ENCODE assay signal across 8 cellular contexts in genomic region chr2:25228848-25229674, GRCh38.
DNase-seq lines count a peak whose midpoint lies in the region; ATAC-seq and TF ChIP-seq lines count a peak whose summit lies in the region.

No MANE protein-coding gene starts in this region.

- no peaks in the 10 kb centered on the region for H3K9me3 ChIP-seq in Caco-2
- H3K9me3 ChIP-seq in neuronal stem cell (replicated peaks in 1 of 2; ENCODE audit: control insufficient read depth in 2 of 2, insufficient read depth in 1 of 2, low read depth in 1 of 2, low read length in 2 of 2), result no peaks in the 10 kb centered on the region

- peak overlapping the region; percentile 46 for H3K27ac ChIP-seq in neuronal stem cell (replicated peaks; ENCODE audit: low read length)

- no peak overlapping the region for H2BK5ac ChIP-seq in neuronal stem cell (ENCODE audit: low read length)

- CTCF ChIA-PET in Caco-2 (lab: Charles Lee), result interaction anchor here (0.5 to 3.0 kb wide), 15 partner anchors 10 to 1475 kb away, joined by 3 to 23 read pairs (median 4); partner anchors contain the start of genes CENPO, POMC and PTRHD1

- H3K27me3 ChIP-seq in Caco-2 (replicated peaks; ENCODE audit: control insufficient read depth, insufficient read depth, low read length) (no peaks in the 10 kb centered on the region), neuronal stem cell (ENCODE audit: control insufficient read depth in 3 of 3, insufficient read depth in 3 of 3, low read depth in 1 of 3, low read length in 3 of 3) (no peaks in the 10 kb centered on the region)

- TF ChIP-seq CTCF in Caco-2 (IDR thresholded peaks at IDR 0.05; ENCODE audit: insufficient read depth in 1 of 2, low read depth in 1 of 2, low read length in 1 of 2, severe bottlenecking in 1 of 2, unreplicated experiment in 1 of 2) (peak; percentile 64 to 87), WI38 (IDR thresholded peaks at IDR 0.05; ENCODE audit: low read depth, low read length) (peak; percentile 84)

- peak overlapping the region; percentile 19 for H4K8ac ChIP-seq in neuronal stem cell (ENCODE audit: low read depth, low read length)

- peak overlapping the region; percentile 78 for H2AK5ac ChIP-seq in neuronal stem cell (ENCODE audit: low read depth, low read length)

- DNase-seq in Caco-2, result peak; percentile 85
- DNase-seq in H4 (ENCODE audit: low spot score), result peak; percentile 64
- peak; percentile 84 for DNase-seq in NCI-H2227 (lab: John Stamatoyannopoulos, UW; ENCODE audit: unreplicated experiment)
- peak; percentile 67 for DNase-seq in fibroblast of the conjunctiva (ENCODE audit: low read depth)
- peak; percentile 79 for DNase-seq in neuronal stem cell (ENCODE audit: low spot score)
- no peak for DNase-seq in activated T-helper 2 cell treated with anti-CD3 and anti-CD28 coated beads, Interferon-gamma antibody, Interleukin-2, Interleukin-4, amounts not matched to agents 10 μg/mL and 5 μg/mL and 100 μg/mL, durations not matched to agents 14 hours and 24 hours and 36 hours (ENCODE audit: low spot score)

- peak overlapping the region; percentile 26 for H3K4me2 ChIP-seq in neuronal stem cell (ENCODE audit: insufficient read depth, low read length, poor library complexity, severe bottlenecking)

- peak overlapping the region; percentile 70 for H3K9ac ChIP-seq in neuronal stem cell (ENCODE audit: low read depth, low read length, poor library complexity)

- no peak overlapping the region for H2BK12ac ChIP-seq in neuronal stem cell (ENCODE audit: low read length)

- H3K18ac ChIP-seq in neuronal stem cell (ENCODE audit: low read length), result peak overlapping the region; percentile 88

- H3K14ac ChIP-seq in neuronal stem cell (ENCODE audit: low read length), result no peak overlapping the region

- WGBS in neuronal stem cell (ENCODE audit: extremely low coverage in 2 of 2, insufficient read length in 2 of 2, insufficient replicate concordance in 1 of 2), 2 donors, result no CpG with 5 or more reads among the region's 19 CpGs

- no peak for ATAC-seq in HG02852 (IDR thresholded peaks at IDR 0.05; ENCODE audit: unreplicated experiment)

- H3K4me1 ChIP-seq in Caco-2, result no peaks in the 10 kb centered on the region
- H3K4me1 ChIP-seq in neuronal stem cell (ENCODE audit: control insufficient read depth in 2 of 2, insufficient read depth in 1 of 2, low read depth in 1 of 2, low read length in 2 of 2), result peaks cover 6 to 7% of the 10 kb centered on the region in 2 donors

- BruUV-seq in Caco-2 (replicated peaks; lab: Mats Ljungman, UMichigan), result no TSS peak

- H3K36me3 ChIP-seq in Caco-2 (ENCODE audit: control insufficient read depth, insufficient read depth, low read length) (no peaks in the 10 kb centered on the region), neuronal stem cell (replicated peaks in 1 of 2; ENCODE audit: control insufficient read depth in 2 of 2, insufficient read depth in 2 of 2, low read length in 2 of 2) (peaks cover 13 to 30% of the 10 kb centered on the region in 2 donors)

- intact Hi-C loops in Caco-2 (cut with micrococcal nuclease; ENCODE audit: unreplicated experiment), result no loop called here
- intact Hi-C loops in activated T-helper 2 cell treated with anti-CD3 and anti-CD28 coated beads, Interferon-gamma antibody, Interleukin-2, Interleukin-4, amounts not matched to agents 10 μg/mL and 5 μg/mL and 100 μg/mL, durations not matched to agents 14 hours and 24 hours and 36 hours (cut with micrococcal nuclease), result no loop called here

- peak overlapping the region; percentile 27 for H2AFZ ChIP-seq in neuronal stem cell (ENCODE audit: low read length)

- no peak overlapping the region for H3K23ac ChIP-seq in neuronal stem cell (ENCODE audit: low read depth, low read length, poor library complexity)

- peaks cover 7% of the 10 kb centered on the region for H3K4me1 Mint-ChIP-seq in Caco-2 (ENCODE audit: low read depth, unreplicated experiment)
- H3K4me1 Mint-ChIP-seq in activated T-helper 2 cell treated with anti-CD3 and anti-CD28 coated beads, Interferon-gamma antibody, Interleukin-2, Interleukin-4, amounts not matched to agents 10 μg/mL and 5 μg/mL and 100 μg/mL, durations not matched to agents 14 hours and 24 hours and 36 hours (ENCODE audit: low read depth), result peaks cover 16% of the 10 kb centered on the region

- H3K79me1 ChIP-seq in neuronal stem cell (ENCODE audit: low read depth, low read length), result no peaks in the 10 kb centered on the region

- POLR2A ChIA-PET in Caco-2 (lab: Charles Lee), result interaction anchor here (0.6 kb wide), 1 partner anchor 265 kb away, joined by 3 read pairs; no protein-coding TSS in a partner anchor

- H3K36me3 Mint-ChIP-seq in Caco-2 (ENCODE audit: insufficient read depth, unreplicated experiment), result peaks cover 11% of the 10 kb centered on the region
- H3K36me3 Mint-ChIP-seq in activated T-helper 2 cell treated with anti-CD3 and anti-CD28 coated beads, Interferon-gamma antibody, Interleukin-2, Interleukin-4, amounts not matched to agents 10 μg/mL and 5 μg/mL and 100 μg/mL, durations not matched to agents 14 hours and 24 hours and 36 hours (ENCODE audit: low read depth), result peaks cover 30% of the 10 kb centered on the region

- no peaks in the 10 kb centered on the region for H3K9me3 Mint-ChIP-seq in Caco-2 (ENCODE audit: unreplicated experiment)
- no peaks in the 10 kb centered on the region for H3K9me3 Mint-ChIP-seq in activated T-helper 2 cell treated with anti-CD3 and anti-CD28 coated beads, Interferon-gamma antibody, Interleukin-2, Interleukin-4, amounts not matched to agents 10 μg/mL and 5 μg/mL and 100 μg/mL, durations not matched to agents 14 hours and 24 hours and 36 hours

- peak overlapping the region; percentile 65 for H2BK15ac ChIP-seq in neuronal stem cell (ENCODE audit: low read length)

- no peak overlapping the region for H2BK120ac ChIP-seq in neuronal stem cell (ENCODE audit: low read depth, low read length)

- no peak overlapping the region for H3K27ac Mint-ChIP-seq in Caco-2 (ENCODE audit: unreplicated experiment)
- H3K27ac Mint-ChIP-seq in activated T-helper 2 cell treated with anti-CD3 and anti-CD28 coated beads, Interferon-gamma antibody, Interleukin-2, Interleukin-4, amounts not matched to agents 10 μg/mL and 5 μg/mL and 100 μg/mL, durations not matched to agents 14 hours and 24 hours and 36 hours, result no peak overlapping the region

- H3K4me3 ChIP-seq in Caco-2 (ENCODE audit: low read depth, low read length), result no peak overlapping the region
- no peak overlapping the region for H3K4me3 ChIP-seq in WI38 (ENCODE audit: low read depth, low read length)
- H3K4me3 ChIP-seq in neuronal stem cell (ENCODE audit: low read length in 2 of 2), result no peak overlapping the region

- no peak overlapping the region for H3K4me3 Mint-ChIP-seq in Caco-2 (ENCODE audit: unreplicated experiment)
- no peak overlapping the region for H3K4me3 Mint-ChIP-seq in activated T-helper 2 cell treated with anti-CD3 and anti-CD28 coated beads, Interferon-gamma antibody, Interleukin-2, Interleukin-4, amounts not matched to agents 10 μg/mL and 5 μg/mL and 100 μg/mL, durations not matched to agents 14 hours and 24 hours and 36 hours (ENCODE audit: low read depth)

- H3K4ac ChIP-seq in neuronal stem cell (ENCODE audit: low read length), result no peak overlapping the region

- no peaks in the 10 kb centered on the region for H3K27me3 Mint-ChIP-seq in Caco-2 (ENCODE audit: insufficient read depth, unreplicated experiment)
- no peaks in the 10 kb centered on the region for H3K27me3 Mint-ChIP-seq in activated T-helper 2 cell treated with anti-CD3 and anti-CD28 coated beads, Interferon-gamma antibody, Interleukin-2, Interleukin-4, amounts not matched to agents 10 μg/mL and 5 μg/mL and 100 μg/mL, durations not matched to agents 14 hours and 24 hours and 36 hours (ENCODE audit: low read depth)

- no peak overlapping the region for H4K91ac ChIP-seq in neuronal stem cell (ENCODE audit: low read depth, low read length, poor library complexity)
